In genomic region chr3:164208846-164209245, GRCh38 we compare ENCODE assay signal across 17 cellular contexts.
DNase-seq lines count a peak whose midpoint lies in the region; ATAC-seq, FAIRE-seq and TF ChIP-seq lines count a peak whose summit lies in the region.
"Had no signal": no experiment of that assay in that cellular context is flagged by ENCODE, and none has a peak within 500 bp of the region (broad histone marks: within the 10 kb centered on the region; RNA-seq: fewer than 3 reads in every experiment).

No MANE protein-coding gene starts in this region.

- no peak overlapping the region for H2BK12ac ChIP-seq in H1 (ENCODE audit: low read depth, low read length)

- H3K4me1 ChIP-seq in H1 (replicated peaks in 1 of 4; ENCODE audit: control insufficient read depth in 3 of 4, insufficient read depth in 4 of 4, low read length in 3 of 4): no peaks in the 10 kb centered on the region
- H3K4me1 ChIP-seq in mesendoderm (ENCODE audit: control insufficient read depth, low read depth, low read length): peaks cover 5% of the 10 kb centered on the region
- H3K4me1 ChIP-seq: SJCRH30 had no signal

- no peak for ATAC-seq in GM19351 (IDR thresholded peaks at IDR 0.05; ENCODE audit: unreplicated experiment)
- ATAC-seq: CD8-positive, alpha-beta T cell had no signal

- H3K27me3 ChIP-seq in H1 (replicated peaks in 1 of 4; ENCODE audit: control insufficient read depth in 3 of 4, extremely low read depth in 1 of 4, insufficient read depth in 3 of 4, low read length in 3 of 4) (no peaks in the 10 kb centered on the region), mesendoderm (ENCODE audit: insufficient read depth, low read length, poor library complexity) (no peaks in the 10 kb centered on the region)
- H3K27me3 ChIP-seq: SJCRH30 had no signal

- TF ChIP-seq EP300 in H1 (IDR thresholded peaks at IDR 0.05; ENCODE audit: borderline replicate concordance in 1 of 2, low read depth in 2 of 2, low read length in 2 of 2): no peak

- no peak overlapping the region for H2BK15ac ChIP-seq in H1 (ENCODE audit: low read length)
- H2BK15ac ChIP-seq in mesendoderm (replicated peaks; ENCODE audit: low read depth): no peak overlapping the region

- 82% methylated on average over 2 of the region's 2 CpGs; no CpG with 5 or more reads in 1 of the 2 experiments for WGBS in H1 (ENCODE audit: extremely low coverage in 1 of 2, insufficient coverage in 1 of 2, insufficient read length in 1 of 2, insufficient replicate concordance in 2 of 2, low coverage in 1 of 2, low lambda C conversion rate in 2 of 2, missing lambda C conversion rate in 1 of 2), 2 experiments
- WGBS in mesendoderm (ENCODE audit: extremely low coverage, insufficient coverage, low lambda C conversion rate): no CpG with 5 or more reads among the region's 2 CpGs

- POLR2A ChIA-PET in H1 (lab: Charles Lee; ENCODE audit: partially characterized antibody): no interaction called here

- H2AK5ac ChIP-seq in H1 (ENCODE audit: low read depth, low read length): no peak overlapping the region
- no peak overlapping the region for H2AK5ac ChIP-seq in mesendoderm (ENCODE audit: low read length)

- peak overlapping the region; percentile 15; the same call in 1 of the 2 replicates for H2AFZ ChIP-seq in H1 (ENCODE audit: low read length)

- H3K14ac ChIP-seq in H1 (ENCODE audit: insufficient read length): no peak overlapping the region

- H4K8ac ChIP-seq in H1 (ENCODE audit: extremely low read depth, insufficient read depth, low read length) (no peak overlapping the region), mesendoderm (ENCODE audit: low read depth, low read length) (no peak overlapping the region)

- no peak overlapping the region for H3K4me2 ChIP-seq in H1 (ENCODE audit: insufficient read depth in 1 of 2, low read depth in 2 of 2, low read length in 2 of 2)
- no peak overlapping the region for H3K4me2 ChIP-seq in mesendoderm (ENCODE audit: low read length)

- H3K9ac ChIP-seq in H1 (replicated peaks in 1 of 4; ENCODE audit: extremely low read depth in 1 of 4, low read depth in 3 of 4, low read length in 3 of 4) (no peak overlapping the region), mesendoderm (ENCODE audit: low read length) (no peak overlapping the region)

- no peaks in the 10 kb centered on the region for H3K9me3 ChIP-seq in H1 (ENCODE audit: insufficient read depth in 2 of 2, low read depth in 1 of 2, low read length in 1 of 2)
- H3K9me3 ChIP-seq: SJCRH30 had no signal

- no peaks in the 10 kb centered on the region for H3K79me1 ChIP-seq in H1 (ENCODE audit: low read depth, low read length)
- no peaks in the 10 kb centered on the region for H3K79me1 ChIP-seq in mesendoderm (ENCODE audit: low read length)

- H2BK120ac ChIP-seq in H1 (replicated peaks; ENCODE audit: low read depth, low read length): no peak overlapping the region
- H2BK120ac ChIP-seq in mesendoderm (ENCODE audit: low read depth, low read length): no peak overlapping the region

- TF ChIP-seq CTCF in H1 (IDR thresholded peaks at IDR 0.05; ENCODE audit: control extremely low read depth in 1 of 3, insufficient read depth in 1 of 3, low read depth in 1 of 3, low read length in 3 of 3) (no peak), GM20000 (IDR thresholded peaks at IDR 0.05; ENCODE audit: extremely low read depth, missing control alignments) (no peak)

- H2BK20ac ChIP-seq in H1 (ENCODE audit: low read length): no peak overlapping the region

- peak; percentile 13 for DNase-seq in ELF-1 (ENCODE audit: low read depth, low spot score)
- DNase-seq in HS-27A (ENCODE audit: low read depth): peak; percentile 62
- no peak for DNase-seq in H1 (ENCODE audit: low read depth in 1 of 2, low spot score in 2 of 2)
- DNase-seq in mesendoderm: peak; percentile 71
- no peak for DNase-seq in GM20000 (ENCODE audit: low spot score)
- no peak for DNase-seq in Kasumi-1 (lab: John Stamatoyannopoulos, UW)
- DNase-seq: CD8-positive, alpha-beta T cell; KBM-7; NCI-H1105 treated with DMSO at 0.1 percent for 48 hours; NCI-H187 treated with DMSO at 0.1 percent for 48 hours; NCI-H2171 treated with DMSO at 0.1 percent for 48 hours; NCI-H510A treated with DMSO at 0.1 percent for 48 hours; NK-92 treated with Interleukin-12 subunit alpha and Interleukin-12 subunit beta, amount 100 ng/mL, for 24 hours; SJCRH30 had no signal

- H3K56ac ChIP-seq in H1 (replicated peaks; ENCODE audit: insufficient read length, low read depth, low read length) (no peak overlapping the region), mesendoderm (ENCODE audit: low read length) (no peak overlapping the region)

- CTCF ChIA-PET in H1 (lab: Charles Lee; ENCODE audit: partially characterized antibody): no interaction called here

- H3K18ac ChIP-seq in H1 (ENCODE audit: extremely low read depth, low read length): no peak overlapping the region
- no peak overlapping the region for H3K18ac ChIP-seq in mesendoderm (ENCODE audit: low read length)

- no peaks in the 10 kb centered on the region for H3K36me3 ChIP-seq in H1 (ENCODE audit: control insufficient read depth in 2 of 4, insufficient read depth in 4 of 4, low read length in 3 of 4)
- H3K36me3 ChIP-seq in mesendoderm (ENCODE audit: control insufficient read depth, insufficient read depth, low read length): no peaks in the 10 kb centered on the region
- H3K36me3 ChIP-seq: SJCRH30 had no signal

- H3K23ac ChIP-seq in H1 (ENCODE audit: insufficient read length) (no peak overlapping the region), mesendoderm (ENCODE audit: low read length) (no peak overlapping the region)

- FAIRE-seq in H1 (lab: Jason Lieb, UNC): no peak

- no peak overlapping the region for H4K5ac ChIP-seq in H1 (ENCODE audit: insufficient read length, low read depth, low read length)
- H4K5ac ChIP-seq in mesendoderm (ENCODE audit: low read length): no peak overlapping the region

- H3K27ac ChIP-seq in H1 (ENCODE audit: low read depth, low read length): no peak overlapping the region
- no peak overlapping the region for H3K27ac ChIP-seq in mesendoderm (ENCODE audit: low read depth, low read length)
- H3K27ac ChIP-seq: HL-60, RWPE1, SJCRH30 had no signal

- H3K4ac ChIP-seq in H1 (replicated peaks; ENCODE audit: insufficient read length, low read depth, low read length) (no peak overlapping the region), mesendoderm (ENCODE audit: low read depth, low read length) (no peak overlapping the region)

- TF ChIP-seq RAD21 in H1 (IDR thresholded peaks at IDR 0.05 in 1 of 2, conservative IDR thresholded peaks at IDR 0.05 in 1 of 2; ENCODE audit: low read depth in 2 of 2, low read length in 2 of 2): no peak

- H3K79me2 ChIP-seq in H1 (ENCODE audit: control insufficient read depth in 1 of 2, insufficient read depth in 2 of 2, low read length in 2 of 2) (no peaks in the 10 kb centered on the region), mesendoderm (ENCODE audit: control insufficient read depth, insufficient read depth, low read length) (no peaks in the 10 kb centered on the region)

- TF ChIP-seq POLR2A in H1 (IDR thresholded peaks at IDR 0.05; ENCODE audit: control extremely low read depth in 1 of 2, low read depth in 2 of 2, low read length in 2 of 2): no peak

- H4K20me1 ChIP-seq in H1 (replicated peaks in 1 of 2; ENCODE audit: control insufficient read depth in 1 of 2, insufficient read depth in 2 of 2, low read length in 2 of 2): no peaks in the 10 kb centered on the region

- peak overlapping the region; percentile 32; the same call in 1 of the 2 replicates for H2BK5ac ChIP-seq in H1 (ENCODE audit: low read depth, low read length)
- peak overlapping the region; percentile 1 for H2BK5ac ChIP-seq in mesendoderm (ENCODE audit: low read length)

- H3K4me3 ChIP-seq in H1 (ENCODE audit: extremely low read depth in 1 of 4, insufficient read depth in 2 of 4, low read depth in 3 of 4, low read length in 4 of 4) (no peak overlapping the region), mesendoderm (ENCODE audit: low read length) (no peak overlapping the region)
- H3K4me3 ChIP-seq: SJCRH30 had no signal

- H4K91ac ChIP-seq in H1 (replicated peaks; ENCODE audit: insufficient read length, low read length): no peak overlapping the region

- no peaks in the 10 kb centered on the region for H3K23me2 ChIP-seq in H1 (ENCODE audit: low read depth, low read length)

TF ChIP-seq in H1, 55 proteins besides CTCF, POLR2A, EP300 and RAD21:
- no peak for TF ChIP-seq KDM4A (IDR thresholded peaks at IDR 0.05; ENCODE audit: low read depth, low read length, severe bottlenecking)

Comparison
In these comparisons a context has a peak if more than half of its experiments do, and no peak if none do; other contexts are left out.
1. DNase-seq: peak in ELF-1 (single experiment), HS-27A (single experiment) and mesendoderm (single experiment); none in H1 (0 of 2), GM20000 (single experiment) and Kasumi-1 (0 of 2).